In genomic region chr1:153549741-153550397, GRCh38 we compare ENCODE assay signal across 19 cellular contexts. TPM values are rescaled to one million over a fixed set of nuclear protein-coding genes. Genes with fewer than 3 reads are reported as not detected.
A peak's percentile ranks its signal among the peaks of the same experiment; 100 is the strongest.
DNase-seq lines count a peak whose midpoint lies in the region; ATAC-seq, FAIRE-seq and TF ChIP-seq lines count a peak whose summit lies in the region.
"Had no signal": no experiment of that assay in that cellular context is flagged by ENCODE, and none has a peak within 500 bp of the region (broad histone marks: within the 10 kb centered on the region; RNA-seq: fewer than 3 reads in every experiment).

No MANE protein-coding gene starts in this region.

- no peaks in the 10 kb centered on the region for H3K27me3 Mint-ChIP-seq in astrocyte (ENCODE audit: low read depth, unreplicated experiment)

- peaks cover 60% of the 10 kb centered on the region for H3K4me1 Mint-ChIP-seq in astrocyte (ENCODE audit: low read depth, unreplicated experiment)

- no peak overlapping the region for H2AFZ ChIP-seq in astrocyte (ENCODE audit: low read depth, low read length)
- H2AFZ ChIP-seq: parathyroid adenoma had no signal

- no peaks in the 10 kb centered on the region for H3K36me3 Mint-ChIP-seq in astrocyte (ENCODE audit: low read depth, unreplicated experiment)

- DNase-seq in NCI-H446 (lab: John Stamatoyannopoulos, UW), result peak; percentile 30 to 43
- DNase-seq in NCI-H446 treated with DMSO at 0.1 percent for 48 hours (lab: John Stamatoyannopoulos, UW), result no peak
- DNase-seq in astrocyte (ENCODE audit: low read depth), result no peak
- no peak for DNase-seq in thoracic aorta (ENCODE audit: low spot score)
- DNase-seq in H4 (ENCODE audit: low spot score), result no peak
- DNase-seq in activated CD8-positive, alpha-beta memory T cell treated with anti-CD3 and anti-CD28 coated beads, Interleukin-2, amount 50 U/mL, for 4 hours, result no peak
- DNase-seq: activated CD4-positive, alpha-beta T cell treated with anti-CD3 and anti-CD28 coated beads, Interleukin-2, amount 50 U/mL, for 1 hour; activated naive CD4-positive, alpha-beta T cell treated with anti-CD3 and anti-CD28 coated beads, Interleukin-2, amount 50 U/mL, for 16 hours; DMS79; NCI-H2029; T-helper 1 cell had no signal

- H3K4me3 ChIP-seq in astrocyte (ENCODE audit: insufficient read depth, low read depth, low read length), result no peak overlapping the region
- H3K4me3 ChIP-seq in mesodermal cell (ENCODE audit: extremely low read depth, insufficient read depth, low read length, poor library complexity, severe bottlenecking), result no peak overlapping the region
- H3K4me3 ChIP-seq in thoracic aorta, result no peak overlapping the region
- H3K4me3 ChIP-seq: GM12878 had no signal

- no peak for FAIRE-seq in astrocyte (lab: Jason Lieb, UNC)
- FAIRE-seq: A204.1, colon, GM12878 had no signal

- peak overlapping the region; percentile 62 for H3K4me2 ChIP-seq in astrocyte (ENCODE audit: low read length)

- ATAC-seq in thoracic aorta (ENCODE audit: insufficient number of reproducible peaks, low FRiP score, low read depth), result no peak
- ATAC-seq in HG02798 (IDR thresholded peaks at IDR 0.05; ENCODE audit: poor library complexity, unreplicated experiment), result no peak
- ATAC-seq: GM12878, left lobe of liver had no signal

- WGBS in mesodermal cell (ENCODE audit: insufficient coverage in 2 of 2), 2 experiments, result 85 to 90% methylated on average over 5 to 6 of the region's 6 CpGs

- no peaks in the 10 kb centered on the region for H3K79me2 ChIP-seq in astrocyte (ENCODE audit: insufficient read depth, low read length)
- H3K79me2 ChIP-seq: parathyroid adenoma had no signal

- TF ChIP-seq CTCF in astrocyte (IDR thresholded peaks at IDR 0.05; ENCODE audit: insufficient read depth, low read depth, low read length), result no peak
- no peak for TF ChIP-seq CTCF in thoracic aorta (IDR thresholded peaks at IDR 0.05)

- H3K36me3 ChIP-seq in astrocyte (ENCODE audit: insufficient read depth, low read length), result no peaks in the 10 kb centered on the region
- no peaks in the 10 kb centered on the region for H3K36me3 ChIP-seq in mesodermal cell (ENCODE audit: control insufficient read depth, insufficient read depth, low read length)
- H3K36me3 ChIP-seq in thoracic aorta, result no peaks in the 10 kb centered on the region

- H3K9me3 Mint-ChIP-seq in astrocyte (ENCODE audit: unreplicated experiment), result no peaks in the 10 kb centered on the region

- peaks cover 32% of the 10 kb centered on the region for H3K4me1 ChIP-seq in astrocyte (ENCODE audit: insufficient read depth, low read length)
- peaks cover 74% of the 10 kb centered on the region for H3K4me1 ChIP-seq in mesodermal cell (ENCODE audit: control insufficient read depth, insufficient read depth, low read length, poor library complexity, severe bottlenecking)
- peaks cover 52 to 76% of the 10 kb centered on the region in 2 donors for H3K4me1 ChIP-seq in thoracic aorta (ENCODE audit: control insufficient read depth in 1 of 2, low read depth in 2 of 2)
- H3K4me1 ChIP-seq: parathyroid adenoma had no signal

- H3K27ac Mint-ChIP-seq in astrocyte (ENCODE audit: unreplicated experiment), result peak overlapping the region; percentile 88

- peak overlapping the region; percentile 44 for H3K9ac ChIP-seq in astrocyte (ENCODE audit: low read length)
- H3K9ac ChIP-seq: parathyroid adenoma had no signal

- H3K4me3 Mint-ChIP-seq in astrocyte (ENCODE audit: unreplicated experiment), result peak overlapping the region; percentile 41

- H3K9me3 ChIP-seq in astrocyte (ENCODE audit: insufficient read depth, low read depth, low read length), result no peaks in the 10 kb centered on the region
- no peaks in the 10 kb centered on the region for H3K9me3 ChIP-seq in mesodermal cell (ENCODE audit: control insufficient read depth, low read length)
- no peaks in the 10 kb centered on the region for H3K9me3 ChIP-seq in thoracic aorta

- no peaks in the 10 kb centered on the region for H4K20me1 ChIP-seq in astrocyte (ENCODE audit: insufficient read depth, low read length)

- no peaks in the 10 kb centered on the region for H3K27me3 ChIP-seq in astrocyte (ENCODE audit: insufficient read depth, low read length)
- H3K27me3 ChIP-seq in thoracic aorta (replicated peaks; ENCODE audit: insufficient read depth), result no peaks in the 10 kb centered on the region

- H3K27ac ChIP-seq in astrocyte (ENCODE audit: low read depth, low read length) (peak overlapping the region; percentile 45), mesodermal cell (ENCODE audit: low read depth, low read length, severe bottlenecking) (peak overlapping the region; percentile 75), thoracic aorta (peak overlapping the region; percentile 60 to 96)
- H3K27ac ChIP-seq: parathyroid adenoma had no signal

RNA-seq across cellular contexts. Expression of gene S100A3, which starts 0.8 kb away (rescaled TPM):
- total RNA-seq in astrocyte (12.8 and 14.6 TPM in 2 replicates), thoracic aorta (10 to 100 TPM in 1 of 2 donors, 1 to 10 TPM in 1; 3.1 to 25.0 TPM)
- polyA plus RNA-seq in mesodermal cell (2013, experiment 1 of 2), result 26.8 TPM
- polyA plus RNA-seq in mesodermal cell (2013, experiment 2 of 2), result 18.2 TPM
- total RNA-seq in H4 (2014; rRNA removed; shearing (Covaris generic)), result 5.2 and 5.3 TPM in 2 replicates
- total RNA-seq: GM12878, left lobe of liver had no signal

RNA-seq across cellular contexts. Expression of gene S100A4, which starts 4.3 kb away (rescaled TPM):
- total RNA-seq in astrocyte, result 58.5 and 69.3 TPM in 2 replicates
- polyA plus RNA-seq in mesodermal cell (2013, experiment 1 of 2), result 235 TPM
- 190 TPM for polyA plus RNA-seq in mesodermal cell (2013, experiment 2 of 2)
- 1,000 to 10,000 TPM in 1 of 2 donors, 100 to 1,000 TPM in 1; 514 to 1,429 TPM for total RNA-seq in thoracic aorta
- total RNA-seq in H4 (2014; rRNA removed; shearing (Covaris generic)), result 33.4 and 36.2 TPM in 2 replicates

RNA-seq across cellular contexts. Expression of gene S100A5, which starts 9.1 kb away (rescaled TPM):
- total RNA-seq in astrocyte (0.39 TPM in 1 of 2 replicates, not detected in the other), thoracic aorta (not detected)
- 0.63 TPM for polyA plus RNA-seq in mesodermal cell (2013, experiment 1 of 2)
- polyA plus RNA-seq in mesodermal cell (2013, experiment 2 of 2), result not detected
- total RNA-seq in H4 (2014; rRNA removed; shearing (Covaris generic)), result not detected in 2 replicates
- total RNA-seq: left lobe of liver, subcutaneous adipose tissue had no signal

RNA-seq across cellular contexts. Expression of gene S100A6, which starts 14.1 kb away (rescaled TPM):
- 74.4 and 125 TPM in 2 replicates for total RNA-seq in astrocyte
- 178 TPM for polyA plus RNA-seq in mesodermal cell (2013, experiment 1 of 2)
- 147 TPM for polyA plus RNA-seq in mesodermal cell (2013, experiment 2 of 2)
- 100 to 1,000 TPM; 367 to 608 TPM for total RNA-seq in thoracic aorta
- total RNA-seq in H4 (2014; rRNA removed; shearing (Covaris generic)), result 469 and 852 TPM in 2 replicates

RNA-seq across cellular contexts. Expression of gene S100A2, which starts 15.8 kb away (rescaled TPM):
- 3.0 and 3.8 TPM in 2 replicates for total RNA-seq in astrocyte
- 1.3 TPM for polyA plus RNA-seq in mesodermal cell (2013, experiment 1 of 2)
- polyA plus RNA-seq in mesodermal cell (2013, experiment 2 of 2), result 1.6 TPM
- total RNA-seq in thoracic aorta, result 1 to 10 TPM; 1.1 to 2.9 TPM
- total RNA-seq in H4 (2014; rRNA removed; shearing (Covaris generic)), result 17.8 and 33.2 TPM in 2 replicates

Comparison
In these comparisons a context has a peak if more than half of its experiments do, and no peak if none do; other contexts are left out.
1. DNase-seq: peak in NCI-H446 (2 of 2); none in NCI-H446 treated with DMSO at 0.1 percent for 48 hours (single experiment), astrocyte (single experiment), thoracic aorta (single experiment), H4 (single experiment) and activated CD8-positive, alpha-beta memory T cell treated with anti-CD3 and anti-CD28 coated beads, Interleukin-2, amount 50 U/mL, for 4 hours (single experiment).
2. Peak in every context shown above with its lines, with median percentiles within 50 percentile points of each other: H3K27ac ChIP-seq.